ENCODE assay signal across 1 cellular context in genomic region chr5:493758-494157, GRCh38.
TF ChIP-seq lines count a peak whose summit lies in the region.

No MANE protein-coding gene starts in this region.

TF ChIP-seq in A549, 52 proteins besides CTCF, POLR2A, EP300 and RAD21 (continued from another document):
- TF ChIP-seq PHF8 (IDR thresholded peaks at IDR 0.05; ENCODE audit: borderline replicate concordance, low read depth) (no peak), CHD4 (IDR thresholded peaks at IDR 0.05; ENCODE audit: borderline replicate concordance) (no peak), ELK1 (IDR thresholded peaks at IDR 0.05; ENCODE audit: low read depth, low read length) (no peak), RCOR1 (IDR thresholded peaks at IDR 0.05; ENCODE audit: low read depth, low read length) (no peak), FOSL2 (IDR thresholded peaks at IDR 0.05) (no peak), FOSL2 (CRISPR knock-in tag; IDR thresholded peaks at IDR 0.05) (no peak)
- TF ChIP-seq, protein P1, sequence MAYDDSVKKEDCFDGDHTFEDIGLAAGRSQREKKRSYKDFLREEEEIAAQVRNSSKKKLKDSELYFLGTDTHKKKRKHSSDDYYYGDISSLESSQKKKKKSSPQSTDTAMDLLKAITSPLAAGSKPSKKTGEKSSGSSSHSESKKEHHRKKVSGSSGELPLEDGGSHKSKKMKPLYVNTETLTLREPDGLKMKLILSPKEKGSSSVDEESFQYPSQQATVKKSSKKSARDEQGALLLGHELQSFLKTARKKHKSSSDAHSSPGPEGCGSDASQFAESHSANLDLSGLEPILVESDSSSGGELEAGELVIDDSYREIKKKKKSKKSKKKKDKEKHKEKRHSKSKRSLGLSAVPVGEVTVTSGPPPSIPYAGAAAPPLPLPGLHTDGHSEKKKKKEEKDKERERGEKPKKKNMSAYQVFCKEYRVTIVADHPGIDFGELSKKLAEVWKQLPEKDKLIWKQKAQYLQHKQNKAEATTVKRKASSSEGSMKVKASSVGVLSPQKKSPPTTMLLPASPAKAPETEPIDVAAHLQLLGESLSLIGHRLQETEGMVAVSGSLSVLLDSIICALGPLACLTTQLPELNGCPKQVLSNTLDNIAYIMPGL (CRISPR knock-in tag; IDR thresholded peaks at IDR 0.05; ENCODE audit: borderline replicate concordance) = no peak
